15 cellular contexts compared by ENCODE assay signal in genomic region chr15:37015476-37015875, GRCh38.
DNase-seq lines count a peak whose midpoint lies in the region; ATAC-seq and TF ChIP-seq lines count a peak whose summit lies in the region.
"Had no signal": no experiment of that assay in that cellular context is flagged by ENCODE, and none has a peak within 500 bp of the region (broad histone marks: within the 10 kb centered on the region; RNA-seq: fewer than 3 reads in every experiment).

No MANE protein-coding gene starts in this region.

- TF ChIP-seq POLR2A in esophagus muscularis mucosa (IDR thresholded peaks at IDR 0.05; ENCODE audit: low read depth), result no peak

- no peak for ATAC-seq in HG02870 (IDR thresholded peaks at IDR 0.05; ENCODE audit: unreplicated experiment)
- ATAC-seq: stimulated activated naive CD8-positive, alpha-beta T cell treated with anti-CD3 and anti-CD28 coated beads, Interleukin-15, Interleukin-2, amounts not matched to agents 100 U/mL and 50 U/mL, for 24 hours; T-cell had no signal

- 24% methylated on average over 4 of the region's 4 CpGs for WGBS in esophagus muscularis mucosa

- peaks cover 24% of the 10 kb centered on the region for H3F3A ChIP-seq in DOHH2 (ENCODE audit: control insufficient read depth, insufficient read depth)

- H3K4me1 Mint-ChIP-seq in nephron progenitor cell, result peaks cover 66% of the 10 kb centered on the region
- H3K4me1 Mint-ChIP-seq: activated naive CD4-positive, alpha-beta T cell treated with anti-CD3 and anti-CD28 coated beads, Interleukin-2, amount 50 U/mL, for 24 hours; immature natural killer cell; T-cell had no signal

- peak overlapping the region; percentile 98 for H3K4me2 ChIP-seq in DOHH2 (ENCODE audit: low read length)

- H3K36me3 Mint-ChIP-seq in nephron progenitor cell (ENCODE audit: low read depth), result peaks cover 85% of the 10 kb centered on the region
- H3K36me3 Mint-ChIP-seq: activated CD4-positive, alpha-beta memory T cell treated with anti-CD3 and anti-CD28 coated beads for 36 hours; activated naive CD4-positive, alpha-beta T cell treated with anti-CD3 and anti-CD28 coated beads, Interleukin-2, amount 50 U/mL, for 24 hours; immature natural killer cell; T-cell had no signal

- peaks cover 7% of the 10 kb centered on the region for H3K9me3 Mint-ChIP-seq in nephron progenitor cell
- H3K9me3 Mint-ChIP-seq: activated CD4-positive, alpha-beta memory T cell treated with anti-CD3 and anti-CD28 coated beads for 36 hours had no signal

- H3K4me3 Mint-ChIP-seq in nephron progenitor cell, result peak overlapping the region; percentile 35
- H3K4me3 Mint-ChIP-seq: activated CD4-positive, alpha-beta memory T cell treated with anti-CD3 and anti-CD28 coated beads for 36 hours; activated naive CD4-positive, alpha-beta T cell treated with anti-CD3 and anti-CD28 coated beads, Interleukin-2, amount 50 U/mL, for 24 hours; immature natural killer cell; T-cell had no signal

- intact Hi-C loops in esophagus muscularis mucosa (cut with DNase I), result loop anchor here (5.0 kb wide), 1 partner anchor 82 kb away; no protein-coding TSS in a partner anchor

- H3K79me2 ChIP-seq in DOHH2 (ENCODE audit: control insufficient read depth, low read length), result peaks cover 54% of the 10 kb centered on the region

- H3K27me3 Mint-ChIP-seq in nephron progenitor cell (ENCODE audit: low read depth, poor library complexity), result no peaks in the 10 kb centered on the region
- H3K27me3 Mint-ChIP-seq: activated CD4-positive, alpha-beta memory T cell treated with anti-CD3 and anti-CD28 coated beads for 36 hours had no signal

- H3K36me3 ChIP-seq in DOHH2 (ENCODE audit: control insufficient read depth, low read length) (peaks cover 43% of the 10 kb centered on the region), esophagus muscularis mucosa (no peaks in the 10 kb centered on the region)
- H3K36me3 ChIP-seq: MG63 had no signal

- H3K9me2 ChIP-seq in DOHH2 (replicated peaks; ENCODE audit: control insufficient read depth, low read length), result no peaks in the 10 kb centered on the region

- H3K9me3 ChIP-seq in DOHH2 (ENCODE audit: control insufficient read depth, insufficient read depth, low read length) (no peaks in the 10 kb centered on the region), esophagus muscularis mucosa (no peaks in the 10 kb centered on the region)
- H3K9me3 ChIP-seq: MG63 had no signal

- H3K4me1 ChIP-seq in DOHH2 (ENCODE audit: control insufficient read depth, low read length) (peaks cover 97% of the 10 kb centered on the region), esophagus muscularis mucosa (peaks cover 52 to 65% (median 56%) of the 10 kb centered on the region in 4 donors)

- peak overlapping the region; percentile 86 for H3K27ac Mint-ChIP-seq in nephron progenitor cell
- H3K27ac Mint-ChIP-seq: activated CD4-positive, alpha-beta memory T cell treated with anti-CD3 and anti-CD28 coated beads for 36 hours; activated naive CD4-positive, alpha-beta T cell treated with anti-CD3 and anti-CD28 coated beads, Interleukin-2, amount 50 U/mL, for 24 hours; immature natural killer cell; T-cell had no signal

- no peaks in the 10 kb centered on the region for H4K20me1 ChIP-seq in DOHH2 (ENCODE audit: control insufficient read depth, insufficient read depth, low read depth, low read length)

- TF ChIP-seq CTCF in DOHH2 (IDR thresholded peaks at IDR 0.05; ENCODE audit: low read depth, low read length, poor library complexity, severe bottlenecking) (no peak), esophagus muscularis mucosa (IDR thresholded peaks at IDR 0.05) (no peak), nephron progenitor cell (IDR thresholded peaks at IDR 0.05) (no peak)

- DNase-seq in NCI-H69 (lab: John Stamatoyannopoulos, UW) (peak; percentile 89), esophagus muscularis mucosa (ENCODE audit: extremely low spot score) (no peak), nephron progenitor cell (no peak), NCI-H1417 (lab: John Stamatoyannopoulos, UW) (no peak), DMS79 treated with DMSO at 0.1 percent for 48 hours (lab: John Stamatoyannopoulos, UW) (no peak)
- no peak for DNase-seq in activated CD8-positive, alpha-beta memory T cell treated with anti-CD3 and anti-CD28 coated beads, Interleukin-2, amount 50 U/mL, for 48 hours
- DNase-seq: activated CD4-positive, alpha-beta memory T cell treated with anti-CD3 and anti-CD28 coated beads for 36 hours; immature natural killer cell; MG63; NCI-H510A treated with DMSO at 0.1 percent for 48 hours; stimulated activated naive CD8-positive, alpha-beta T cell treated with anti-CD3 and anti-CD28 coated beads, Interleukin-15, Interleukin-2, amounts not matched to agents 100 U/mL and 50 U/mL, for 24 hours; T-cell had no signal

- TF ChIP-seq EP300 in esophagus muscularis mucosa (IDR thresholded peaks at IDR 0.05), result no peak

- H3K4me3 ChIP-seq in DOHH2 (ENCODE audit: low read length) (peak overlapping the region; percentile 81), esophagus muscularis mucosa (peak overlapping the region in 1 of 4 donors; percentile 29)
- H3K4me3 ChIP-seq: MG63 had no signal

- H3K27ac ChIP-seq in DOHH2 (ENCODE audit: low read depth, low read length) (peak overlapping the region; percentile 97), esophagus muscularis mucosa (replicated peaks in 1 of 4) (peak overlapping the region; percentile 70 to 82 (median 75))

- no peaks in the 10 kb centered on the region for H3K27me3 ChIP-seq in DOHH2 (ENCODE audit: control insufficient read depth, low read length)
- H3K27me3 ChIP-seq in esophagus muscularis mucosa, result no peaks in the 10 kb centered on the region
- H3K27me3 ChIP-seq: MG63 had no signal
